In the genomic region with DNA sequence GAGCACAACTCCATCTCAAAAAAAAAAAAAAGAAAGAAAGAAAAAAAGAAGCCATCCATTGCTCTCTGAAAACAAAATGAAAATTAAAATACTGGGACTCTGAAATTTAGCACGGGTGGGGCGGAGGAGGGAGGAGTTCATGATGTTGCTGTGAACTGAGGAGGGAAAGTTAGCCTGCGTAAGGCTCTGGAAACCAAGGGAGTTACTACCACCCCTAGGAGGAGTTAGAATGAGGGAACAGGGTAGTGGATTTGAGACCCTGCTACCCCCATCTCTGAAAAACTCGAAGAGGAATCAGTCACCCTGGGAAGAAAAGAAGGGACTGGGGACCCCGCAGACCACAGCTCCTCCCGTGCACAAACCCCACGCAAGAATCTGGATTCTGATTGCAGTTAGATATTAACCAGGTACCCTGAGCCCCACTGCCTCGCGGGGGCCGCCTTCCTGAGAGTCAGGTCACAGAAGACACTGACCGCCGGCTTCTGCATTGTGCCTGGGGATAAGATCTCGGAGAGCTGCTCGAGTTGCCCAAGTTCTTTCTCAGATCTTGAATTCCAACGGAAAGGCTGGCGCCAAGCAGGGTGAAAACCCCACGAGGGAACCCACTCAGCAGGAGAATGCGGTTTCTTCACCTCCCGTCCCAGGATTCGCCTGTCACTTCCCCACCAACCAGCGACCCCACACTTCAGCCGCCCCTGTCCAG, we compare ENCODE assay signal across 8 cellular contexts.
DNase-seq lines count a peak whose midpoint lies in the region; ATAC-seq and TF ChIP-seq lines count a peak whose summit lies in the region.

No MANE protein-coding gene starts in this region.

- H3K9me3 ChIP-seq in OCI-LY1 (ENCODE audit: low read length): no peaks in the 10 kb centered on the region

- peak overlapping the region; percentile 75 for H3K4me2 ChIP-seq in OCI-LY1 (ENCODE audit: low read length)

- no peak overlapping the region for H2AFZ ChIP-seq in OCI-LY1 (ENCODE audit: low read length)

- no peak for ATAC-seq in stimulated activated naive CD8-positive, alpha-beta T cell treated with anti-CD3 and anti-CD28 coated beads, Interleukin-15, Interleukin-2, amounts not matched to agents 100 U/mL and 50 U/mL, for 24 hours
- ATAC-seq in GM21367 (IDR thresholded peaks at IDR 0.05; ENCODE audit: unreplicated experiment): no peak

- no peaks in the 10 kb centered on the region for H3K9me2 ChIP-seq in OCI-LY1 (ENCODE audit: low read depth, low read length)

- H3K4me1 ChIP-seq in OCI-LY1 (ENCODE audit: insufficient read depth, low read length, severe bottlenecking): peaks cover 13% of the 10 kb centered on the region

- DNase-seq in GM12864 (ENCODE audit: low read depth) (no peak), cardiac fibroblast (ENCODE audit: low read depth in 2 of 2) (peak; percentile 24 to 26), kidney tubule cell (ENCODE audit: low spot score) (peak; percentile 4), NCI-H187 (lab: John Stamatoyannopoulos, UW) (no peak), cortex of kidney (lab: John Stamatoyannopoulos, UW) (no peak)
- peak; percentile 17 for DNase-seq in stimulated activated naive CD8-positive, alpha-beta T cell treated with anti-CD3 and anti-CD28 coated beads, Interleukin-15, Interleukin-2, amounts not matched to agents 100 U/mL and 50 U/mL, for 24 hours

- H3K4me3 ChIP-seq in GM12864 (ENCODE audit: low read depth, low read length) (peak overlapping the region; percentile 89), OCI-LY1 (ENCODE audit: low read depth, low read length, poor library complexity, severe bottlenecking) (peak overlapping the region; percentile 85), cardiac fibroblast (replicated peaks in 1 of 2; ENCODE audit: low read depth in 2 of 2, low read length in 2 of 2) (peak overlapping the region; percentile 82 to 85)

- H3K36me3 ChIP-seq in OCI-LY1 (ENCODE audit: insufficient read depth, low read length): no peaks in the 10 kb centered on the region

- no peaks in the 10 kb centered on the region for H3K27me3 ChIP-seq in OCI-LY1 (ENCODE audit: insufficient read depth, low read length)

- TF ChIP-seq CTCF in GM12864 (IDR thresholded peaks at IDR 0.05; ENCODE audit: low read depth, low read length, missing control alignments) (no peak), OCI-LY1 (IDR thresholded peaks at IDR 0.05; ENCODE audit: low read length) (no peak), cardiac fibroblast (IDR thresholded peaks at IDR 0.05; ENCODE audit: low read depth, low read length) (no peak)

- H3F3A ChIP-seq in OCI-LY1 (ENCODE audit: insufficient read depth, low read length): no peaks in the 10 kb centered on the region

- H3K27ac ChIP-seq in OCI-LY1 (ENCODE audit: low read depth, low read length, poor library complexity, severe bottlenecking): no peak overlapping the region

- peak overlapping the region; percentile 84 for H3K9ac ChIP-seq in OCI-LY1 (ENCODE audit: low read length)

- no peaks in the 10 kb centered on the region for H3K79me2 ChIP-seq in OCI-LY1 (ENCODE audit: insufficient read depth, low read length)

- H4K20me1 ChIP-seq in OCI-LY1 (ENCODE audit: insufficient read depth, low read length): no peaks in the 10 kb centered on the region

Comparison
In these comparisons a context has a peak if more than half of its experiments do, and no peak if none do; other contexts are left out.
1. DNase-seq: peak in cardiac fibroblast (2 of 2), kidney tubule cell (single experiment) and stimulated activated naive CD8-positive, alpha-beta T cell treated with anti-CD3 and anti-CD28 coated beads, Interleukin-15, Interleukin-2, amounts not matched to agents 100 U/mL and 50 U/mL, for 24 hours (single experiment); none in GM12864 (single experiment), NCI-H187 (0 of 2) and cortex of kidney (single experiment).
2. Peak in every context shown above with its lines, with median percentiles within 50 percentile points of each other: H3K4me3 ChIP-seq.